ENCODE assay signal across 1 cellular context in genomic region chr3:12405432-12406272, GRCh38.
TF ChIP-seq lines count a peak whose summit lies in the region.

No MANE protein-coding gene starts in this region.

TF ChIP-seq in HepG2, 621 proteins besides CTCF, POLR2A, EP300 and RAD21 (continued from another document and continues in another):
- peak; percentile 75; the same call in 1 of the 2 replicates for TF ChIP-seq ZBTB43 (CRISPR knock-in tag; conservative IDR thresholded peaks at IDR 0.05)
- peak; percentile 73; the same call in 1 of the 2 replicates for TF ChIP-seq ZMYM3 (CRISPR knock-in tag; IDR thresholded peaks at IDR 0.05)
- no peak for TF ChIP-seq FUBP1 (CRISPR knock-in tag; IDR thresholded peaks at IDR 0.05; ENCODE audit: borderline replicate concordance)
- TF ChIP-seq HMG20B (CRISPR knock-in tag; conservative IDR thresholded peaks at IDR 0.05), result peak; percentile 51; the same call in 1 of the 2 replicates
- TF ChIP-seq ARNTL (CRISPR knock-in tag; IDR thresholded peaks at IDR 0.05), result peak; percentile 67; the same call in 1 of the 2 replicates
- TF ChIP-seq ZNF33B (CRISPR knock-in tag; IDR thresholded peaks at IDR 0.05), result no peak
- TF ChIP-seq HIC2 (CRISPR knock-in tag; IDR thresholded peaks at IDR 0.05; ENCODE audit: low read depth), result peak; percentile 73; the same call in 1 of the 2 replicates
- TF ChIP-seq SRY (CRISPR knock-in tag; IDR thresholded peaks at IDR 0.05), result no peak; the same call in 1 of the 2 replicates
- TF ChIP-seq CCDC6 (CRISPR knock-in tag; IDR thresholded peaks at IDR 0.05), result peak; percentile 76; the same call in 1 of the 2 replicates
- no peak for TF ChIP-seq HES4 (CRISPR knock-in tag; IDR thresholded peaks at IDR 0.05; ENCODE audit: borderline replicate concordance)
- peak; percentile 29; the same call in 1 of the 2 replicates for TF ChIP-seq KDM5B (CRISPR knock-in tag; IDR thresholded peaks at IDR 0.05; ENCODE audit: borderline replicate concordance)
- TF ChIP-seq ZNF343 (CRISPR knock-in tag; IDR thresholded peaks at IDR 0.05), result no peak
- TF ChIP-seq TEAD2 (CRISPR knock-in tag; IDR thresholded peaks at IDR 0.05), result no peak
- TF ChIP-seq ZNF280D (CRISPR knock-in tag; IDR thresholded peaks at IDR 0.05), result peak; percentile 82; the same call in 1 of the 2 replicates
- TF ChIP-seq HNRNPUL1 (IDR thresholded peaks at IDR 0.05; ENCODE audit: low read depth, low read length), result no peak
- peak; percentile 93 for TF ChIP-seq HNF4G (IDR thresholded peaks at IDR 0.05; ENCODE audit: borderline replicate concordance, low read depth, low read length)
- peak; percentile 93; the same call in 1 of the 2 replicates for TF ChIP-seq HNF4G (CRISPR knock-in tag; IDR thresholded peaks at IDR 0.05; ENCODE audit: borderline replicate concordance, low read depth)
- TF ChIP-seq CENPX (CRISPR knock-in tag; IDR thresholded peaks at IDR 0.05), result no peak
- TF ChIP-seq REXO4 (CRISPR knock-in tag; IDR thresholded peaks at IDR 0.05; ENCODE audit: borderline replicate concordance), result no peak
- TF ChIP-seq ZSCAN21 (CRISPR knock-in tag; IDR thresholded peaks at IDR 0.05; ENCODE audit: borderline replicate concordance), result peak; percentile 86
- TF ChIP-seq ZBTB21 (CRISPR knock-in tag; IDR thresholded peaks at IDR 0.05), result no peak
- TF ChIP-seq ZNF740 (CRISPR knock-in tag; IDR thresholded peaks at IDR 0.05), result no peak
- TF ChIP-seq RNF2 (conservative IDR thresholded peaks at IDR 0.05; ENCODE audit: low read depth), result no peak
- TF ChIP-seq RNF219 (CRISPR knock-in tag; IDR thresholded peaks at IDR 0.05), result peak; percentile 78; the same call in 1 of the 2 replicates
- 0 out of 2 replicates have a peak, but pooled peaks have one; percentile 44 for TF ChIP-seq ZNF704 (CRISPR knock-in tag; IDR thresholded peaks at IDR 0.05; ENCODE audit: borderline replicate concordance)
- peak; percentile 94 for TF ChIP-seq TBX2 (CRISPR knock-in tag; IDR thresholded peaks at IDR 0.05; ENCODE audit: borderline replicate concordance)
- TF ChIP-seq TEF (CRISPR knock-in tag; IDR thresholded peaks at IDR 0.05), result 0 out of 2 replicates have a peak, but pooled peaks have one; percentile 32
- TF ChIP-seq NR2C2 (CRISPR knock-in tag; IDR thresholded peaks at IDR 0.05; ENCODE audit: borderline replicate concordance), result peak; percentile 81
- TF ChIP-seq BATF2 (CRISPR knock-in tag; IDR thresholded peaks at IDR 0.05), result no peak
- TF ChIP-seq THAP7 (CRISPR knock-in tag; IDR thresholded peaks at IDR 0.05), result no peak
- no peak for TF ChIP-seq ZNF3 (CRISPR knock-in tag; IDR thresholded peaks at IDR 0.05)
- no peak; the same call in 1 of the 2 replicates for TF ChIP-seq HOXA9 (CRISPR knock-in tag; IDR thresholded peaks at IDR 0.05; ENCODE audit: borderline replicate concordance)
- TF ChIP-seq THAP11 (CRISPR knock-in tag; IDR thresholded peaks at IDR 0.05), result peak; percentile 66; the same call in 1 of the 2 replicates
- peak; percentile 97 for TF ChIP-seq ARID5B (CRISPR knock-in tag; IDR thresholded peaks at IDR 0.05)
- TF ChIP-seq DRAP1 (CRISPR knock-in tag; IDR thresholded peaks at IDR 0.05), result peak; percentile 86
- peak; percentile 44; the same call in 1 of the 2 replicates for TF ChIP-seq ZNF362 (CRISPR knock-in tag; IDR thresholded peaks at IDR 0.05; ENCODE audit: borderline replicate concordance)
- no peak for TF ChIP-seq FIP1L1 (IDR thresholded peaks at IDR 0.05; ENCODE audit: borderline replicate concordance, insufficient read depth, low read depth, low read length)
- TF ChIP-seq ZNF670 (CRISPR knock-in tag; IDR thresholded peaks at IDR 0.05; ENCODE audit: borderline replicate concordance), result peak; percentile 89
- TF ChIP-seq SMAD3 (CRISPR knock-in tag; IDR thresholded peaks at IDR 0.05), result peak; percentile 91
